In genomic region chr16:30722916-30723315, GRCh38 we compare ENCODE assay signal across 21 cellular contexts.
"Had no signal": no experiment of that assay in that cellular context is flagged by ENCODE, and none has a peak within 500 bp of the region (broad histone marks: within the 10 kb centered on the region; RNA-seq: fewer than 3 reads in every experiment).

No MANE protein-coding gene starts in this region.

- H3K9me3 ChIP-seq: adrenal gland, ovary, right lobe of liver, suprapubic skin, transverse colon, vagina had no signal

- H3K27me3 Mint-ChIP-seq: activated CD4-positive, alpha-beta memory T cell treated with anti-CD3 and anti-CD28 coated beads, Interleukin-2, amount 10 ng/mL, durations not matched to agents 7 days and 5 days; activated naive CD4-positive, alpha-beta T cell treated with anti-CD3 and anti-CD28 coated beads, Interleukin-2, amount 10 ng/mL, durations not matched to agents 7 days and 5 days had no signal

- H3K27ac ChIP-seq: hepatocyte, ovary, right lobe of liver, suprapubic skin, vagina had no signal

- DNase-seq: activated CD4-positive, alpha-beta memory T cell treated with anti-CD3 and anti-CD28 coated beads, Interleukin-2, amount 10 ng/mL, durations not matched to agents 7 days and 5 days; activated CD4-positive, alpha-beta T cell treated with anti-CD3 and anti-CD28 coated beads for 48 hours; activated CD4-positive, CD25-positive, alpha-beta regulatory T cell; activated effector memory CD4-positive, alpha-beta T cell treated with Interleukin-2 at 50 U/mL for 16 hours; activated naive CD4-positive, alpha-beta T cell treated with anti-CD3 and anti-CD28 coated beads, Interleukin-2, amount 10 ng/mL, durations not matched to agents 7 days and 5 days; activated T-cell treated with anti-CD3 and anti-CD28 coated beads, Interleukin-2, amount 50 U/mL, for 4 hours; adrenal gland; dorsolateral prefrontal cortex; foreskin fibroblast; left colon; ovary; right lobe of liver; stimulated activated CD4-positive, alpha-beta T cell treated with anti-CD3 and anti-CD28 coated beads, Interleukin-4, amount 100 ng/mL, for 4 hours; stimulated activated naive CD4-positive, alpha-beta T cell treated with Interleukin-2 at 50 U/mL for 16 hours; SW 1271; transverse colon had no signal

- H3K4me3 Mint-ChIP-seq: activated CD4-positive, alpha-beta memory T cell treated with anti-CD3 and anti-CD28 coated beads, Interleukin-2, amount 10 ng/mL, durations not matched to agents 7 days and 5 days; activated naive CD4-positive, alpha-beta T cell treated with anti-CD3 and anti-CD28 coated beads, Interleukin-2, amount 10 ng/mL, durations not matched to agents 7 days and 5 days; activated T-cell treated with anti-CD3 and anti-CD28 coated beads, Interleukin-2, amount 50 U/mL, for 4 hours; neural crest cell had no signal

- H3K9me3 Mint-ChIP-seq: activated CD4-positive, alpha-beta memory T cell treated with anti-CD3 and anti-CD28 coated beads, Interleukin-2, amount 10 ng/mL, durations not matched to agents 7 days and 5 days; activated naive CD4-positive, alpha-beta T cell treated with anti-CD3 and anti-CD28 coated beads, Interleukin-2, amount 10 ng/mL, durations not matched to agents 7 days and 5 days; activated T-cell treated with anti-CD3 and anti-CD28 coated beads, Interleukin-2, amount 50 U/mL, for 4 hours; neural crest cell had no signal

- H3K27ac Mint-ChIP-seq: activated naive CD4-positive, alpha-beta T cell treated with anti-CD3 and anti-CD28 coated beads, Interleukin-2, amount 10 ng/mL, durations not matched to agents 7 days and 5 days had no signal

- H3K4me1 Mint-ChIP-seq: neural crest cell had no signal

- H3K27me3 ChIP-seq: adrenal gland, dorsolateral prefrontal cortex, hepatocyte, ovary, right lobe of liver, suprapubic skin, transverse colon, vagina had no signal

- H3K4me3 ChIP-seq: adrenal gland, dorsolateral prefrontal cortex, hepatocyte, lung, ovary, right lobe of liver, suprapubic skin, transverse colon, vagina had no signal

- H3K4me1 ChIP-seq: suprapubic skin, vagina had no signal
